Comparison of ENCODE assay signal across 19 cellular contexts in genomic region chr1:4298333-4298732, GRCh38.
"Had no signal": no experiment of that assay in that cellular context is flagged by ENCODE, and none has a peak within 500 bp of the region (broad histone marks: within the 10 kb centered on the region; RNA-seq: fewer than 3 reads in every experiment).

No MANE protein-coding gene starts in this region.

- H3K27ac ChIP-seq: HL-60 had no signal

- H3K9me3 ChIP-seq: MG63, SK-N-SH had no signal

- H3K4me2 ChIP-seq: SK-N-SH had no signal

- H3K9ac ChIP-seq: SK-N-SH had no signal

- H3K27me3 ChIP-seq: MG63 had no signal

- DNase-seq: Karpas-422, KG1, MG63, NCI-H1092 treated with DMSO at 0.1 percent for 48 hours, NCI-H1436, NCI-H187, NCI-H2029, NCI-H2081 treated with DMSO at 0.1 percent for 48 hours, NCI-H2171, NCI-H226, NCI-H446, NCI-H510A, NCI-H524 treated with DMSO at 0.1 percent for 48 hours, NCI-H69, NCI-H774, RPMI8226, SHP77, SK-N-SH had no signal

- H3K4me3 ChIP-seq: MG63 had no signal

- H3K36me3 ChIP-seq: MG63 had no signal
